1 cellular context compared by ENCODE assay signal in genomic region chr15:71114066-71114680, GRCh38.
TF ChIP-seq lines count a peak whose summit lies in the region.

No MANE protein-coding gene starts in this region.

TF ChIP-seq in A549, 52 proteins besides CTCF, POLR2A, EP300 and RAD21 (continued from another document):
- no peak for TF ChIP-seq E2F6 (IDR thresholded peaks at IDR 0.05; ENCODE audit: borderline replicate concordance, low read depth)
TF ChIP-seq in A549: peak in this region for 0.
